In genomic region chr9:113899205-113899604, GRCh38 we compare ENCODE assay signal across 15 cellular contexts. TPM values are rescaled to one million over a fixed set of nuclear protein-coding genes. Genes with fewer than 3 reads are reported as not detected.
DNase-seq lines count a peak whose midpoint lies in the region; ATAC-seq and TF ChIP-seq lines count a peak whose summit lies in the region.
"Had no signal": no experiment of that assay in that cellular context is flagged by ENCODE, and none has a peak within 500 bp of the region (broad histone marks: within the 10 kb centered on the region; RNA-seq: fewer than 3 reads in every experiment).

No MANE protein-coding gene starts in this region.

- no peak for TF ChIP-seq CTCF in activated CD8-positive, alpha-beta T cell treated with anti-CD3 and anti-CD28 coated beads for 36 hours (IDR thresholded peaks at IDR 0.05)
- no peak for TF ChIP-seq CTCF in coronary artery (IDR thresholded peaks at IDR 0.05)
- no peak for TF ChIP-seq CTCF in vagina (IDR thresholded peaks at IDR 0.05)
- no peak for TF ChIP-seq CTCF in upper lobe of right lung (IDR thresholded peaks at IDR 0.05)

- no peaks in the 10 kb centered on the region for H3K4me1 Mint-ChIP-seq in activated CD8-positive, alpha-beta T cell treated with anti-CD3 and anti-CD28 coated beads, Interleukin-2, amount 10 ng/mL, durations not matched to agents 7 days and 5 days (ENCODE audit: low read depth)
- H3K4me1 Mint-ChIP-seq in activated CD8-positive, alpha-beta T cell treated with anti-CD3 and anti-CD28 coated beads for 36 hours (ENCODE audit: low read depth): no peaks in the 10 kb centered on the region

- TF ChIP-seq POLR2A in vagina (IDR thresholded peaks at IDR 0.05): no peak

- H3K4me1 ChIP-seq in vagina (peaks cover 16% of the 10 kb centered on the region), Karpas-422 (ENCODE audit: low read length) (no peaks in the 10 kb centered on the region), upper lobe of right lung (no peaks in the 10 kb centered on the region)

- H3K9me2 ChIP-seq in Karpas-422 (replicated peaks; ENCODE audit: insufficient read depth, low read length): no peaks in the 10 kb centered on the region

- no peak overlapping the region for H3K9ac ChIP-seq in Karpas-422 (ENCODE audit: low read length)

- H3K79me2 ChIP-seq in Karpas-422 (ENCODE audit: low read length): no peaks in the 10 kb centered on the region

- intact Hi-C loops in activated CD8-positive, alpha-beta T cell treated with anti-CD3 and anti-CD28 coated beads for 36 hours (cut with micrococcal nuclease): no loop called here
- intact Hi-C loops in vagina (cut with DNase I): no loop called here
- intact Hi-C loops in upper lobe of right lung (cut with DNase I): no loop called here

- no peak overlapping the region for H3K4me3 ChIP-seq in coronary artery
- H3K4me3 ChIP-seq in vagina: no peak overlapping the region
- H3K4me3 ChIP-seq in Karpas-422 (ENCODE audit: low read length): no peak overlapping the region
- H3K4me3 ChIP-seq in upper lobe of right lung: no peak overlapping the region
- H3K4me3 ChIP-seq: HAP-1 had no signal

- no peak overlapping the region for H2AFZ ChIP-seq in Karpas-422 (ENCODE audit: low read length)

- no peaks in the 10 kb centered on the region for H3K9me3 Mint-ChIP-seq in activated CD8-positive, alpha-beta T cell treated with anti-CD3 and anti-CD28 coated beads, Interleukin-2, amount 10 ng/mL, durations not matched to agents 7 days and 5 days (ENCODE audit: insufficient read depth)
- H3K9me3 Mint-ChIP-seq in activated CD8-positive, alpha-beta T cell treated with anti-CD3 and anti-CD28 coated beads for 36 hours: no peaks in the 10 kb centered on the region

- H3K27ac ChIP-seq in coronary artery (no peak overlapping the region), vagina (no peak overlapping the region), Karpas-422 (ENCODE audit: low read length) (no peak overlapping the region), upper lobe of right lung (no peak overlapping the region)
- H3K27ac ChIP-seq: 22Rv1 had no signal

- no peaks in the 10 kb centered on the region for H4K20me1 ChIP-seq in Karpas-422 (ENCODE audit: insufficient read depth, low read depth, low read length)

- no peaks in the 10 kb centered on the region for H3K36me3 Mint-ChIP-seq in activated CD8-positive, alpha-beta T cell treated with anti-CD3 and anti-CD28 coated beads, Interleukin-2, amount 10 ng/mL, durations not matched to agents 7 days and 5 days (ENCODE audit: low read depth)
- no peaks in the 10 kb centered on the region for H3K36me3 Mint-ChIP-seq in activated CD8-positive, alpha-beta T cell treated with anti-CD3 and anti-CD28 coated beads for 36 hours (ENCODE audit: low read depth)
- H3K36me3 Mint-ChIP-seq: CD8-positive, alpha-beta T cell had no signal

- H3K36me3 ChIP-seq in vagina (no peaks in the 10 kb centered on the region), Karpas-422 (ENCODE audit: insufficient read depth, low read length) (no peaks in the 10 kb centered on the region), upper lobe of right lung (no peaks in the 10 kb centered on the region)
- H3K36me3 ChIP-seq: HAP-1 had no signal

- CTCF ChIA-PET in activated CD8-positive, alpha-beta T cell treated with anti-CD3 and anti-CD28 coated beads, Interleukin-2, amount 10 ng/mL, durations not matched to agents 7 days and 5 days (lab: Charles Lee): no interaction called here
- CTCF ChIA-PET in activated CD8-positive, alpha-beta T cell treated with anti-CD3 and anti-CD28 coated beads for 36 hours (lab: Charles Lee): no interaction called here

- H3K4me2 ChIP-seq in Karpas-422 (ENCODE audit: low read depth, low read length, poor library complexity, severe bottlenecking): no peak overlapping the region

- H3K27ac Mint-ChIP-seq in activated CD8-positive, alpha-beta T cell treated with anti-CD3 and anti-CD28 coated beads, Interleukin-2, amount 10 ng/mL, durations not matched to agents 7 days and 5 days: no peak overlapping the region
- H3K27ac Mint-ChIP-seq in activated CD8-positive, alpha-beta T cell treated with anti-CD3 and anti-CD28 coated beads for 36 hours: no peak overlapping the region
- H3K27ac Mint-ChIP-seq: CD8-positive, alpha-beta T cell had no signal

- peak; percentile 13 for DNase-seq in activated CD8-positive, alpha-beta T cell treated with anti-CD3 and anti-CD28 coated beads, Interleukin-2, amount 10 ng/mL, durations not matched to agents 7 days and 5 days
- DNase-seq in activated CD8-positive, alpha-beta T cell treated with anti-CD3 and anti-CD28 coated beads for 36 hours: no peak
- DNase-seq in coronary artery (ENCODE audit: low spot score): peak; percentile 19
- DNase-seq in mesenteric fat pad (ENCODE audit: low spot score): peak; percentile 67
- DNase-seq in vagina (ENCODE audit: extremely low spot score in 2 of 2): peak; percentile 44 to 55
- DNase-seq in Karpas-422: no peak
- DNase-seq in upper lobe of right lung: no peak
- DNase-seq: CD8-positive, alpha-beta T cell; COR-L47; DMS153; DND-41; GDM1 had no signal

- ATAC-seq in activated CD8-positive, alpha-beta T cell treated with anti-CD3 and anti-CD28 coated beads, Interleukin-2, amount 10 ng/mL, durations not matched to agents 7 days and 5 days: no peak
- no peak for ATAC-seq in activated CD8-positive, alpha-beta T cell treated with anti-CD3 and anti-CD28 coated beads for 36 hours
- ATAC-seq in upper lobe of right lung: no peak
- ATAC-seq: CD8-positive, alpha-beta T cell had no signal

- H3K27me3 ChIP-seq in vagina: no peaks in the 10 kb centered on the region
- no peaks in the 10 kb centered on the region for H3K27me3 ChIP-seq in Karpas-422 (ENCODE audit: low read length)
- no peaks in the 10 kb centered on the region for H3K27me3 ChIP-seq in upper lobe of right lung

- POLR2A ChIA-PET in activated CD8-positive, alpha-beta T cell treated with anti-CD3 and anti-CD28 coated beads, Interleukin-2, amount 10 ng/mL, durations not matched to agents 7 days and 5 days (lab: Charles Lee): no interaction called here
- POLR2A ChIA-PET in activated CD8-positive, alpha-beta T cell treated with anti-CD3 and anti-CD28 coated beads for 36 hours (lab: Charles Lee): no interaction called here

- H3K27me3 Mint-ChIP-seq in activated CD8-positive, alpha-beta T cell treated with anti-CD3 and anti-CD28 coated beads, Interleukin-2, amount 10 ng/mL, durations not matched to agents 7 days and 5 days (ENCODE audit: low read depth): peaks cover 7% of the 10 kb centered on the region
- H3K27me3 Mint-ChIP-seq in activated CD8-positive, alpha-beta T cell treated with anti-CD3 and anti-CD28 coated beads for 36 hours: no peaks in the 10 kb centered on the region

- H3K4me3 Mint-ChIP-seq in activated CD8-positive, alpha-beta T cell treated with anti-CD3 and anti-CD28 coated beads, Interleukin-2, amount 10 ng/mL, durations not matched to agents 7 days and 5 days: no peak overlapping the region
- H3K4me3 Mint-ChIP-seq in activated CD8-positive, alpha-beta T cell treated with anti-CD3 and anti-CD28 coated beads for 36 hours: no peak overlapping the region
- H3K4me3 Mint-ChIP-seq: CD14-positive monocyte; CD8-positive, alpha-beta T cell had no signal

- H3K9me3 ChIP-seq in vagina (no peaks in the 10 kb centered on the region), Karpas-422 (ENCODE audit: low read length) (no peaks in the 10 kb centered on the region), upper lobe of right lung (no peaks in the 10 kb centered on the region)
- H3K9me3 ChIP-seq: HAP-1 had no signal

RNA-seq across cellular contexts. Expression of gene ZNF618, which starts 23.1 kb away (rescaled TPM):
- total RNA-seq in activated CD8-positive, alpha-beta T cell treated with anti-CD3 and anti-CD28 coated beads, Interleukin-2, amount 10 ng/mL, durations not matched to agents 7 days and 5 days: under 1 TPM; 0.34 to 0.42 TPM
- total RNA-seq in activated CD8-positive, alpha-beta T cell treated with anti-CD3 and anti-CD28 coated beads for 36 hours: under 1 TPM; 0.22 to 0.27 TPM
- total RNA-seq in mesenteric fat pad (8.2 TPM), vagina (7.4 TPM), upper lobe of right lung (9.8 TPM)
- not detected in 2 replicates for total RNA-seq in Karpas-422 (2014; rRNA removed; shearing (Covaris generic); ENCODE audit: low replicate concordance)

Comparison
In these comparisons a context has a peak if more than half of its experiments do, and no peak if none do; other contexts are left out.
1. DNase-seq: peak in activated CD8-positive, alpha-beta T cell treated with anti-CD3 and anti-CD28 coated beads, Interleukin-2, amount 10 ng/mL, durations not matched to agents 7 days and 5 days (single experiment), coronary artery (single experiment), mesenteric fat pad (single experiment) and vagina (2 of 2); none in activated CD8-positive, alpha-beta T cell treated with anti-CD3 and anti-CD28 coated beads for 36 hours (single experiment), Karpas-422 (single experiment) and upper lobe of right lung (single experiment).